ENCODE assay signal across 22 cellular contexts in the genomic region with DNA sequence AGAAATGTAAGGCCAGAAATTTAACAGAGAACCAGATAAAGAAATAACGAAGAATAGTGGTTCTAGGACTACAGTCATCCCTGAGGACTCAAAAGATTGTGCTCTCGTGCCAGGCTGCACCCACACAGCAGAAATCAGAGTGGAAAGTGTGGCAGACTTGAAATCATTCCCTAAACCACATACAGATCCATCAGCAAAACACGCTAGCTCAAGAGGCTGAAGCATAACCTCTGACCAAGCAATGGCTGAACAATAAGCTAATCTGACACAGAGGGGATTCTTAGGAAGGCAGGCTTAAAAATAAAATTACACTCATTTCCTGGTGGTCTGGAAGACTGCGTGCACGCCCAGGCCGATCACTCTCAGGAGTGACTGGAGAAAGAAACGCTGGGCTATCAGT. TPM values are rescaled to one million over a fixed set of nuclear protein-coding genes. Genes with fewer than 3 reads are reported as not detected.
A peak's percentile ranks its signal among the peaks of the same experiment; 100 is the strongest.
DNase-seq lines count a peak whose midpoint lies in the region; ATAC-seq, FAIRE-seq and TF ChIP-seq lines count a peak whose summit lies in the region.
"Had no signal": no experiment of that assay in that cellular context is flagged by ENCODE, and none has a peak within 500 bp of the region (broad histone marks: within the 10 kb centered on the region; RNA-seq: fewer than 3 reads in every experiment).

No MANE protein-coding gene starts in this region.

- peak; percentile 82 for FAIRE-seq in endothelial cell of umbilical vein (lab: Jason Lieb, UNC)
- no peak for FAIRE-seq in H54 (lab: Jason Lieb, UNC)

- H3K4me1 Mint-ChIP-seq in activated T-cell treated with anti-CD3 and anti-CD28 coated beads, Interleukin-2, amount 50 U/mL, for 72 hours (ENCODE audit: low read depth): peaks cover 31% of the 10 kb centered on the region
- peaks cover 7% of the 10 kb centered on the region for H3K4me1 Mint-ChIP-seq in activated T-cell treated with anti-CD3 and anti-CD28 coated beads, Interleukin-2, amount 50 U/mL, for 4 hours (ENCODE audit: low read depth)
- H3K4me1 Mint-ChIP-seq in HFFc6 (ENCODE audit: low read depth): peaks cover 24% of the 10 kb centered on the region

- H3K9ac ChIP-seq in endothelial cell of umbilical vein (replicated peaks; ENCODE audit: extremely low read depth, insufficient read depth, low read length): peak overlapping the region; percentile 74
- H3K9ac ChIP-seq: BLaER1 had no signal

- no peak for TF ChIP-seq CTCF in HFFc6 (IDR thresholded peaks at IDR 0.05)
- no peak for TF ChIP-seq CTCF in endothelial cell of umbilical vein (IDR thresholded peaks at IDR 0.05; ENCODE audit: extremely low read depth in 1 of 2, insufficient read depth in 1 of 2, low read depth in 1 of 2, low read length in 2 of 2)
- TF ChIP-seq CTCF in neutrophil (IDR thresholded peaks at IDR 0.05): no peak

- peak overlapping the region; percentile 79 for H2AFZ ChIP-seq in endothelial cell of umbilical vein (ENCODE audit: low read depth, low read length)

- peak overlapping the region; percentile 96 for H3K27ac ChIP-seq in endothelial cell of umbilical vein (ENCODE audit: insufficient read depth, low read depth, low read length)
- peak overlapping the region; percentile 95 for H3K27ac ChIP-seq in neutrophil
- H3K27ac ChIP-seq: 22Rv1, BLaER1 had no signal

- H3K27me3 ChIP-seq in endothelial cell of umbilical vein (ENCODE audit: control insufficient read depth in 2 of 2, insufficient read depth in 2 of 2, low read length in 2 of 2) (no peaks in the 10 kb centered on the region), neutrophil (no peaks in the 10 kb centered on the region)
- H3K27me3 ChIP-seq: BLaER1 had no signal

- peaks cover 15 to 19% of the 10 kb centered on the region in 2 donors for H3K9me3 Mint-ChIP-seq in activated T-cell treated with anti-CD3 and anti-CD28 coated beads, Interleukin-2, amount 50 U/mL, for 72 hours
- H3K9me3 Mint-ChIP-seq in activated T-cell treated with anti-CD3 and anti-CD28 coated beads, Interleukin-2, amount 50 U/mL, for 4 hours: peaks cover 21% of the 10 kb centered on the region
- H3K9me3 Mint-ChIP-seq in HFFc6: peaks cover 13% of the 10 kb centered on the region

- no peak for DNase-seq in activated T-cell treated with anti-CD3 and anti-CD28 coated beads, Interleukin-2, amount 50 U/mL, for 72 hours
- DNase-seq in activated T-cell treated with anti-CD3 and anti-CD28 coated beads, Interleukin-2, amount 50 U/mL, for 4 hours: no peak
- DNase-seq in HFFc6: no peak
- DNase-seq in endothelial cell of umbilical vein (ENCODE audit: low read depth, low spot score): peak; percentile 93
- no peak for DNase-seq in C1 segment of cervical spinal cord (lab: John Stamatoyannopoulos, UW)
- DNase-seq in head of caudate nucleus: no peak
- DNase-seq in H54 (ENCODE audit: insufficient read length, low spot score): no peak
- DNase-seq: CD8-positive, alpha-beta T cell; KG1; MV-4-11; NCI-H187; NCI-H2227 treated with DMSO at 0.1 percent for 48 hours; NCI-H510A treated with DMSO at 0.1 percent for 48 hours; NCI-H82; OCI-M1; RPMI8226; SHP77 treated with DMSO at 0.1 percent for 48 hours had no signal

- CTCF ChIA-PET in endothelial cell of umbilical vein (lab: Charles Lee): interaction anchor here (1.4 to 2.9 kb wide), 2 partner anchors 11 to 23 kb away, joined by 3 to 14 read pairs; no protein-coding TSS in a partner anchor

- no peaks in the 10 kb centered on the region for H3K79me2 ChIP-seq in endothelial cell of umbilical vein (ENCODE audit: control insufficient read depth, insufficient read depth, low read length)

- POLR2A ChIA-PET in endothelial cell of umbilical vein (lab: Charles Lee): no interaction called here

- intact Hi-C loops in endothelial cell of umbilical vein (cut with micrococcal nuclease): loop anchor here (1.0 kb wide), 1 partner anchor 34 kb away; the partner anchor contains the start of gene CSF2RB
- intact Hi-C loops in head of caudate nucleus (cut with DNase I): no loop called here

- no peak overlapping the region for H3K4me3 Mint-ChIP-seq in activated T-cell treated with anti-CD3 and anti-CD28 coated beads, Interleukin-2, amount 50 U/mL, for 72 hours
- H3K4me3 Mint-ChIP-seq in activated T-cell treated with anti-CD3 and anti-CD28 coated beads, Interleukin-2, amount 50 U/mL, for 4 hours: no peak overlapping the region
- H3K4me3 Mint-ChIP-seq in HFFc6: no peak overlapping the region
- H3K4me3 Mint-ChIP-seq: CD8-positive, alpha-beta T cell had no signal

- H3K36me3 ChIP-seq in endothelial cell of umbilical vein (ENCODE audit: control insufficient read depth in 2 of 2, extremely low read depth in 1 of 2, insufficient read depth in 2 of 2, low read length in 2 of 2) (no peaks in the 10 kb centered on the region), neutrophil (peaks cover 48% of the 10 kb centered on the region)
- H3K36me3 ChIP-seq: HAP-1 had no signal

- H3K27me3 Mint-ChIP-seq in activated T-cell treated with anti-CD3 and anti-CD28 coated beads, Interleukin-2, amount 50 U/mL, for 72 hours (ENCODE audit: low read depth): no peaks in the 10 kb centered on the region
- H3K27me3 Mint-ChIP-seq in activated T-cell treated with anti-CD3 and anti-CD28 coated beads, Interleukin-2, amount 50 U/mL, for 4 hours (ENCODE audit: low read depth): peaks cover 8% of the 10 kb centered on the region
- peaks cover 39% of the 10 kb centered on the region for H3K27me3 Mint-ChIP-seq in HFFc6 (ENCODE audit: insufficient read depth)

- H3K9me3 ChIP-seq in endothelial cell of umbilical vein (replicated peaks; ENCODE audit: control insufficient read depth, insufficient read depth, low read length) (peaks cover 2% of the 10 kb centered on the region), neutrophil (no peaks in the 10 kb centered on the region)

- peak overlapping the region; percentile 64 for H3K27ac Mint-ChIP-seq in activated T-cell treated with anti-CD3 and anti-CD28 coated beads, Interleukin-2, amount 50 U/mL, for 72 hours
- H3K27ac Mint-ChIP-seq in HFFc6: peak overlapping the region; percentile 34
- H3K27ac Mint-ChIP-seq: CD8-positive, alpha-beta T cell had no signal

- no peak for ATAC-seq in activated T-cell treated with anti-CD3 and anti-CD28 coated beads, Interleukin-2, amount 50 U/mL, for 72 hours (replicated peaks in 1 of 2)
- no peak for ATAC-seq in activated T-cell treated with anti-CD3 and anti-CD28 coated beads, Interleukin-2, amount 50 U/mL, for 4 hours
- ATAC-seq: CD8-positive, alpha-beta T cell had no signal

- no TSS peak for BruUV-seq in endothelial cell of umbilical vein (replicated peaks; lab: Mats Ljungman, UMichigan)

- H3K4me2 ChIP-seq in endothelial cell of umbilical vein (ENCODE audit: insufficient read depth, low read length): peak overlapping the region; percentile 61
- H3K4me2 ChIP-seq: BLaER1 had no signal

- TF ChIP-seq POLR2A in endothelial cell of umbilical vein (IDR thresholded peaks at IDR 0.05; ENCODE audit: low read depth, low read length) (peak; percentile 51), H54 (IDR thresholded peaks at IDR 0.05; ENCODE audit: low read depth, low read length) (no peak)

- H4K20me1 ChIP-seq in endothelial cell of umbilical vein (replicated peaks; ENCODE audit: control insufficient read depth, extremely low read depth, insufficient read depth, low read length): no peaks in the 10 kb centered on the region
- H4K20me1 ChIP-seq: BLaER1 had no signal

- no peak overlapping the region for H3K4me3 ChIP-seq in endothelial cell of umbilical vein (replicated peaks in 1 of 3; ENCODE audit: insufficient read depth in 1 of 3, low read depth in 1 of 3, low read length in 3 of 3)
- no peak overlapping the region for H3K4me3 ChIP-seq in neutrophil (ENCODE audit: low read depth in 1 of 2, low read length in 1 of 2)
- H3K4me3 ChIP-seq: BLaER1, HAP-1 had no signal

- H3K9me1 ChIP-seq in endothelial cell of umbilical vein (replicated peaks; ENCODE audit: control insufficient read depth, extremely low read depth, insufficient read depth, low read length): no peaks in the 10 kb centered on the region

- dilution Hi-C loops in endothelial cell of umbilical vein (cut with MboI; ENCODE audit: extremely low pct_ligation_motif_present, low sequenced_read_pairs): no loop called here

- H3K4me1 ChIP-seq in endothelial cell of umbilical vein (ENCODE audit: control insufficient read depth, extremely low read depth, insufficient read depth, low read length) (peaks cover 37% of the 10 kb centered on the region), neutrophil (ENCODE audit: control insufficient read depth in 1 of 2, insufficient read depth in 1 of 2, low read depth in 1 of 2, low read length in 1 of 2) (peaks cover 38% of the 10 kb centered on the region in 2 experiments)
- H3K4me1 ChIP-seq: HAP-1 had no signal

- peaks cover 26 to 39% of the 10 kb centered on the region in 2 donors for H3K36me3 Mint-ChIP-seq in activated T-cell treated with anti-CD3 and anti-CD28 coated beads, Interleukin-2, amount 50 U/mL, for 72 hours (ENCODE audit: insufficient read depth in 2 of 2)
- peaks cover 2% of the 10 kb centered on the region for H3K36me3 Mint-ChIP-seq in activated T-cell treated with anti-CD3 and anti-CD28 coated beads, Interleukin-2, amount 50 U/mL, for 4 hours (ENCODE audit: insufficient read depth)
- H3K36me3 Mint-ChIP-seq in HFFc6 (ENCODE audit: low read depth): peaks cover 6% of the 10 kb centered on the region; the same call in 1 of the 2 replicates
- H3K36me3 Mint-ChIP-seq: CD8-positive, alpha-beta T cell had no signal

RNA-seq across cellular contexts. Expression of gene NCF4, which starts 19.0 kb away (rescaled TPM):
- 10 to 100 TPM in 1 of 2 donors, 1 to 10 TPM in 1; 8.5 to 15.8 TPM for total RNA-seq in activated T-cell treated with anti-CD3 and anti-CD28 coated beads, Interleukin-2, amount 50 U/mL, for 72 hours
- 1 to 10 TPM; 1.2 to 2.3 (median 1.4) TPM for total RNA-seq in activated T-cell treated with anti-CD3 and anti-CD28 coated beads, Interleukin-2, amount 50 U/mL, for 4 hours
- total RNA-seq in HFFc6 (2021; fragmentation: NEBNext Ultra II Directional; extraction: Animal tissue kit (Norgen Biotek cat#: 25700)): not detected
- not detected in 2 replicates for total RNA-seq in endothelial cell of umbilical vein
- polyA plus RNA-seq in endothelial cell of umbilical vein: 0.07 and 0.13 TPM in 2 replicates
- 0.08 and 0.10 TPM in 2 replicates for polyA plus RNA-seq in endothelial cell of umbilical vein (2011; cell fraction: cytosol; rRNA removed)
- not detected in 2 replicates for polyA plus RNA-seq in endothelial cell of umbilical vein (2011; cell fraction: nucleus; rRNA removed)
- polyA plus RNA-seq in endothelial cell of umbilical vein (2012): not detected in 2 replicates
- polyA minus RNA-seq in endothelial cell of umbilical vein: not detected in 2 replicates
- not detected for polyA minus RNA-seq in endothelial cell of umbilical vein (2011; cell fraction: cytosol; rRNA and poly(A)+ RNA removed)
- polyA minus RNA-seq in endothelial cell of umbilical vein (2011; cell fraction: nucleus; rRNA and poly(A)+ RNA removed): not detected in 2 replicates
- total RNA-seq: HT-29 had no signal

RNA-seq across cellular contexts. Expression of gene CSF2RB, which starts 33.7 kb away (rescaled TPM):
- 1 to 10 TPM; 1.8 to 3.8 TPM for total RNA-seq in activated T-cell treated with anti-CD3 and anti-CD28 coated beads, Interleukin-2, amount 50 U/mL, for 72 hours
- 1 to 10 TPM; 1.3 to 2.7 (median 2.5) TPM for total RNA-seq in activated T-cell treated with anti-CD3 and anti-CD28 coated beads, Interleukin-2, amount 50 U/mL, for 4 hours
- total RNA-seq in HFFc6 (2021; fragmentation: NEBNext Ultra II Directional; extraction: Animal tissue kit (Norgen Biotek cat#: 25700)): 1 to 10 TPM in 5 of 6 experiments, under 1 TPM in 1; 0.76 to 3.2 (median 2.4) TPM
- 20.6 and 24.9 TPM in 2 replicates for total RNA-seq in endothelial cell of umbilical vein
- polyA plus RNA-seq in endothelial cell of umbilical vein: 68.2 and 100 TPM in 2 replicates
- 31.6 and 44.4 TPM in 2 replicates for polyA plus RNA-seq in endothelial cell of umbilical vein (2011; cell fraction: cytosol; rRNA removed)
- 67.6 and 71.3 TPM in 2 replicates for polyA plus RNA-seq in endothelial cell of umbilical vein (2011; cell fraction: nucleus; rRNA removed)
- 33.4 and 53.4 TPM in 2 replicates for polyA plus RNA-seq in endothelial cell of umbilical vein (2012)
- 68.3 and 84.4 TPM in 2 replicates for polyA minus RNA-seq in endothelial cell of umbilical vein
- not detected for polyA minus RNA-seq in endothelial cell of umbilical vein (2011; cell fraction: cytosol; rRNA and poly(A)+ RNA removed)
- polyA minus RNA-seq in endothelial cell of umbilical vein (2011; cell fraction: nucleus; rRNA and poly(A)+ RNA removed): 19.7 and 28.6 TPM in 2 replicates
- total RNA-seq: HT-29 had no signal
